Comparison of ENCODE assay signal across 10 cellular contexts in the genomic region with DNA sequence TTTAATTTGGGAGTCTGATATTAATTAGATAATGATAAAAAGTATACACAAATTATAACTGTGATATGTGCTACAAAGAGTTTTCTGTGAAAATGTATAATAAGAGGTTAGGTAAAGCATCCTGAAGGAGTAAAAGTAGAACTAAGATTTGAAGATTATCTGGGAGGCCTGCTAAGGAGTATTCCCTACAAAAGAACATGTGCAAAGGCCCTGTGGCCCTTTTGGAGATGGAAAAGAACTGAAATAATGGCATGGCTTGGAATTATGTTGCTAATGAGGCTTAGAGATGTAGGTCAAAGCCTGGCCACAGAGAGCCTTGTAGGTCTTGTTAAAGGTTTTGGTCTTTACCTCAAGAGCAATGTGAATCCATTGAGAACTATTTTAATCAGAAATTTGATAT.
"Had no signal": no experiment of that assay in that cellular context is flagged by ENCODE, and none has a peak within 500 bp of the region (broad histone marks: within the 10 kb centered on the region; RNA-seq: fewer than 3 reads in every experiment).

No MANE protein-coding gene starts in this region.

- FAIRE-seq: H54 had no signal

- H3K36me3 ChIP-seq: HAP-1 had no signal

- H2AFZ ChIP-seq: GM23248, GM23338 had no signal

- ATAC-seq: GM23338, HCT116 had no signal

- H3K9ac ChIP-seq: GM23248 had no signal

- H3K4me1 ChIP-seq: HAP-1 had no signal

- H3K9me3 ChIP-seq: HAP-1 had no signal

- H3K4me2 ChIP-seq: GM23338 had no signal

- H3K4me3 ChIP-seq: GM23248, GM23338, HAP-1 had no signal

- H3K27ac ChIP-seq: GM23248 had no signal

- DNase-seq: GM23248, GOT3, H7, H9, HCEC 1CT, HFFc6 had no signal
